Comparison of ENCODE assay signal across 12 cellular contexts in genomic region chr10:122692744-122693143, GRCh38. TPM values are rescaled to one million over a fixed set of nuclear protein-coding genes. Genes with fewer than 3 reads are reported as not detected.
"Had no signal": no experiment of that assay in that cellular context is flagged by ENCODE, and none has a peak within 500 bp of the region (broad histone marks: within the 10 kb centered on the region; RNA-seq: fewer than 3 reads in every experiment).

No MANE protein-coding gene starts in this region.

- H2AFZ ChIP-seq: GM23248, GM23338 had no signal

- DNase-seq: GM23248, GOT3, H7, H9, HCEC 1CT, HFFc6 had no signal

- H3K4me1 ChIP-seq: HAP-1 had no signal

- ATAC-seq: GM23338, HCT116 had no signal

- H3K4me3 ChIP-seq: GM23248, GM23338, HAP-1 had no signal

- H3K4me2 ChIP-seq: GM23338 had no signal

- H3K36me3 ChIP-seq: HAP-1 had no signal

- H3K9me3 ChIP-seq: HAP-1 had no signal

- H3K9ac ChIP-seq: GM23248 had no signal

- H3K27ac ChIP-seq: GM23248 had no signal

- FAIRE-seq: H1, H54 had no signal

RNA-seq across cellular contexts. Expression of gene C10orf120, which starts 6.9 kb away (rescaled TPM):
- total RNA-seq: GM23248, GM23338, H1, H4, H7, H9, HFFc6 had no signal
- polyA plus RNA-seq: GM23248, GM23338, H1 had no signal
